ENCODE assay signal across 2 cellular contexts in the genomic region with DNA sequence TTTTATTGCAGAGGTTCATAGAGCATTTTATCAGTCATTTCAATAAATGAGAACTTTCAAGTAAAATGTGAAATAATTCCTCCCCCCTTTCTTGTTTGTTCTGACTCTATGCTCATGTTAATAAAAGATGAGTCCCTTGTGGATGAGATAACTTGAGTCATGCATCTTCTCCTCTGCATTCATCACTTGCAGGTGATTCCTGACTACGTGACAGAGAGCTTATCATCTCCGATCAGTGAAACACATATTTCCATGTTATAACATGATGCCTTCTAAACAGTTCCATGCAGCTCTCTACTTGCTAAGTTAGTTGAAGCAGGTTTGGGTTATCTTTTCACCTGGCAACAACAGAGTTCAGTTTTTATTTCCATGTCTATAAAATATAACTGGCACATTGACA.
TF ChIP-seq lines count a peak whose summit lies in the region.

No MANE protein-coding gene starts in this region.

TF ChIP-seq in GM23338, 12 proteins besides CTCF, POLR2A, EP300 and RAD21 (continued from another document):
- TF ChIP-seq, protein P1, sequence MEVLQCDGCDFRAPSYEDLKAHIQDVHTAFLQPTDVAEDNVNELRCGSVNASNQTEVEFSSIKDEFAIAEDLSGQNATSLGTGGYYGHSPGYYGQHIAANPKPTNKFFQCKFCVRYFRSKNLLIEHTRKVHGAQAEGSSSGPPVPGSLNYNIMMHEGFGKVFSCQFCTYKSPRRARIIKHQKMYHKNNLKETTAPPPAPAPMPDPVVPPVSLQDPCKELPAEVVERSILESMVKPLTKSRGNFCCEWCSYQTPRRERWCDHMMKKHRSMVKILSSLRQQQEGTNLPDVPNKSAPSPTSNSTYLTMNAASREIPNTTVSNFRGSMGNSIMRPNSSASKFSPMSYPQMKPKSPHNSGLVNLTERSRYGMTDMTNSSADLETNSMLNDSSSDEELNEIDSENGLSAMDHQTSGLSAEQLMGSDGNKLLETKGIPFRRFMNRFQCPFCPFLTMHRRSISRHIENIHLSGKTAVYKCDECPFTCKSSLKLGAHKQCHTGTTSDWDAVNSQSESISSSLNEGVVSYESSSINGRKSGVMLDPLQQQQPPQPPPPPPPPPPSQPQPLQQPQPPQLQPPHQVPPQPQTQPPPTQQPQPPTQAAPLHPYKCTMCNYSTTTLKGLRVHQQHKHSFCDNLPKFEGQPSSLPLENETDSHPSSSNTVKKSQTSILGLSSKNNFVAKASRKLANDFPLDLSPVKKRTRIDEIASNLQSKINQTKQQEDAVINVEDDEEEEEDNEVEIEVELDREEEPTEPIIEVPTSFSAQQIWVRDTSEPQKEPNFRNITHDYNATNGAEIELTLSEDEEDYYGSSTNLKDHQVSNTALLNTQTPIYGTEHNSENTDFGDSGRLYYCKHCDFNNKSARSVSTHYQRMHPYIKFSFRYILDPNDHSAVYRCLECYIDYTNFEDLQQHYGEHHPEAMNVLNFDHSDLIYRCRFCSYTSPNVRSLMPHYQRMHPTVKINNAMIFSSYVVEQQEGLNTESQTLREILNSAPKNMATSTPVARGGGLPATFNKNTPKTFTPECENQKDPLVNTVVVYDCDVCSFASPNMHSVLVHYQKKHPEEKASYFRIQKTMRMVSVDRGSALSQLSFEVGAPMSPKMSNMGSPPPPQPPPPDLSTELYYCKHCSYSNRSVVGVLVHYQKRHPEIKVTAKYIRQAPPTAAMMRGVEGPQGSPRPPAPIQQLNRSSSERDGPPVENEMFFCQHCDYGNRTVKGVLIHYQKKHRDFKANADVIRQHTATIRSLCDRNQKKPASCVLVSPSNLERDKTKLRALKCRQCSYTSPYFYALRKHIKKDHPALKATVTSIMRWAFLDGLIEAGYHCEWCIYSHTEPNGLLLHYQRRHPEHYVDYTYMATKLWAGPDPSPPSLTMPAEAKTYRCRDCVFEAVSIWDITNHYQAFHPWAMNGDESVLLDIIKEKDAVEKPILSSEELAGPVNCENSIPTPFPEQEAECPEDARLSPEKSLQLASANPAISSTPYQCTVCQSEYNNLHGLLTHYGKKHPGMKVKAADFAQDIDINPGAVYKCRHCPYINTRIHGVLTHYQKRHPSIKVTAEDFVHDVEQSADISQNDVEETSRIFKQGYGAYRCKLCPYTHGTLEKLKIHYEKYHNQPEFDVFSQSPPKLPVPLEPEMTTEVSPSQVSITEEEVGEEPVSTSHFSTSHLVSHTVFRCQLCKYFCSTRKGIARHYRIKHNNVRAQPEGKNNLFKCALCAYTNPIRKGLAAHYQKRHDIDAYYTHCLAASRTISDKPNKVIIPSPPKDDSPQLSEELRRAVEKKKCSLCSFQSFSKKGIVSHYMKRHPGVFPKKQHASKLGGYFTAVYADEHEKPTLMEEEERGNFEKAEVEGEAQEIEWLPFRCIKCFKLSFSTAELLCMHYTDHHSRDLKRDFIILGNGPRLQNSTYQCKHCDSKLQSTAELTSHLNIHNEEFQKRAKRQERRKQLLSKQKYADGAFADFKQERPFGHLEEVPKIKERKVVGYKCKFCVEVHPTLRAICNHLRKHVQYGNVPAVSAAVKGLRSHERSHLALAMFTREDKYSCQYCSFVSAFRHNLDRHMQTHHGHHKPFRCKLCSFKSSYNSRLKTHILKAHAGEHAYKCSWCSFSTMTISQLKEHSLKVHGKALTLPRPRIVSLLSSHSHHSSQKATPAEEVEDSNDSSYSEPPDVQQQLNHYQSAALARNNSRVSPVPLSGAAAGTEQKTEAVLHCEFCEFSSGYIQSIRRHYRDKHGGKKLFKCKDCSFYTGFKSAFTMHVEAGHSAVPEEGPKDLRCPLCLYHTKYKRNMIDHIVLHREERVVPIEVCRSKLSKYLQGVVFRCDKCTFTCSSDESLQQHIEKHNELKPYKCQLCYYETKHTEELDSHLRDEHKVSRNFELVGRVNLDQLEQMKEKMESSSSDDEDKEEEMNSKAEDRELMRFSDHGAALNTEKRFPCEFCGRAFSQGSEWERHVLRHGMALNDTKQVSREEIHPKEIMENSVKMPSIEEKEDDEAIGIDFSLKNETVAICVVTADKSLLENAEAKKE (CRISPR knock-in tag; IDR thresholded peaks at IDR 0.05), result no peak
- TF ChIP-seq NANOG (IDR thresholded peaks at IDR 0.05; ENCODE audit: borderline replicate concordance) (no peak), CREB1 (CRISPR knock-in tag; IDR thresholded peaks at IDR 0.05; ENCODE audit: low read depth) (no peak)

TF ChIP-seq in SK-N-SH, 30 proteins besides CTCF, POLR2A, EP300 and RAD21 (continued from another document):
- TF ChIP-seq, protein P2, sequence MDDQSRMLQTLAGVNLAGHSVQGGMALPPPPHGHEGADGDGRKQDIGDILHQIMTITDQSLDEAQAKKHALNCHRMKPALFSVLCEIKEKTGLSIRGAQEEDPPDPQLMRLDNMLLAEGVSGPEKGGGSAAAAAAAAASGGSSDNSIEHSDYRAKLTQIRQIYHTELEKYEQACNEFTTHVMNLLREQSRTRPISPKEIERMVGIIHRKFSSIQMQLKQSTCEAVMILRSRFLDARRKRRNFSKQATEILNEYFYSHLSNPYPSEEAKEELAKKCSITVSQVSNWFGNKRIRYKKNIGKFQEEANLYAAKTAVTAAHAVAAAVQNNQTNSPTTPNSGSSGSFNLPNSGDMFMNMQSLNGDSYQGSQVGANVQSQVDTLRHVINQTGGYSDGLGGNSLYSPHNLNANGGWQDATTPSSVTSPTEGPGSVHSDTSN (IDR thresholded peaks at IDR 0.05), result no peak
- TF ChIP-seq GATA2 (CRISPR knock-in tag; IDR thresholded peaks at IDR 0.05), result no peak
- no peak for TF ChIP-seq RXRA (IDR thresholded peaks at IDR 0.05; ENCODE audit: borderline replicate concordance, low read depth)
- TF ChIP-seq NRF1 (IDR thresholded peaks at IDR 0.05; ENCODE audit: low read depth, low read length), result no peak
- TF ChIP-seq, protein P3, sequence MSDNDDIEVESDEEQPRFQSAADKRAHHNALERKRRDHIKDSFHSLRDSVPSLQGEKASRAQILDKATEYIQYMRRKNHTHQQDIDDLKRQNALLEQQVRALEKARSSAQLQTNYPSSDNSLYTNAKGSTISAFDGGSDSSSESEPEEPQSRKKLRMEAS (IDR thresholded peaks at IDR 0.05; ENCODE audit: low read depth), result no peak
- TF ChIP-seq JUND (IDR thresholded peaks at IDR 0.05), result no peak
